ENCODE assay signal across 8 cellular contexts in genomic region chr16:90022209-90023077, GRCh38. TPM values are rescaled to one million over a fixed set of nuclear protein-coding genes. Genes with fewer than 3 reads are reported as not detected.
DNase-seq lines count a peak whose midpoint lies in the region; ATAC-seq and TF ChIP-seq lines count a peak whose summit lies in the region.

No MANE protein-coding gene starts in this region.

- no peaks in the 10 kb centered on the region for H3K9me2 ChIP-seq in OCI-LY7 (ENCODE audit: insufficient read depth, low read length)

- H3K4me3 ChIP-seq in AG10803 (ENCODE audit: low read length) (peak overlapping the region; percentile 78), HUES64 (ENCODE audit: low read length) (peak overlapping the region; percentile 66), OCI-LY7 (ENCODE audit: low read depth, low read length, poor library complexity, severe bottlenecking) (peak overlapping the region; percentile 74), esophagus squamous epithelium (peak overlapping the region; percentile 67 to 89 (median 72))

- no peaks in the 10 kb centered on the region for H3K79me2 ChIP-seq in OCI-LY7 (ENCODE audit: insufficient read depth, low read depth, low read length)

- peak overlapping the region; percentile 82 for H3K9ac ChIP-seq in HUES64 (ENCODE audit: low read depth, low read length)

- POLR2A ChIA-PET in OCI-LY7 (lab: Charles Lee) = interaction anchor here (0.7 kb wide), 1 partner anchor 15 kb away, joined by 3 read pairs; no protein-coding TSS in a partner anchor

- intact Hi-C loops in OCI-LY7 (cut with micrococcal nuclease; ENCODE audit: unreplicated experiment) = no loop called here
- intact Hi-C loops in esophagus squamous epithelium (cut with DNase I) = no loop called here

- peak overlapping the region in 2 of 6 donors; percentile 69 to 86 for H3K27ac Mint-ChIP-seq in naive B cell
- H3K27ac Mint-ChIP-seq in stimulated activated effector memory CD8-positive, alpha-beta T cell treated with anti-CD3 and anti-CD28 coated beads, Interleukin-12 subunit alpha, Interleukin-12 subunit beta, amount 100 ng/mL, for 72 hours = peak overlapping the region; percentile 60

- 12% methylated on average over 57 of the region's 57 CpGs for WGBS in HUES64
- WGBS in esophagus squamous epithelium, 2 donors = 17 to 40% methylated on average over 4 to 9 of the region's 57 CpGs

- CTCF ChIA-PET in OCI-LY7 (lab: Charles Lee; ENCODE audit: unreplicated experiment) = no interaction called here

- peak overlapping the region; percentile 56 for H2AFZ ChIP-seq in OCI-LY7 (ENCODE audit: low read length)

- H3K9me3 ChIP-seq in HUES64 (ENCODE audit: insufficient read depth, low read depth, low read length) = no peaks in the 10 kb centered on the region
- no peaks in the 10 kb centered on the region for H3K9me3 ChIP-seq in OCI-LY7 (ENCODE audit: low read length)
- H3K9me3 ChIP-seq in esophagus squamous epithelium = no peaks in the 10 kb centered on the region

- no TSS peak for BruUV-seq in OCI-LY7 (replicated peaks; lab: Mats Ljungman, UMichigan)

- no peaks in the 10 kb centered on the region for H3K27me3 Mint-ChIP-seq in naive B cell

- H3K4me1 Mint-ChIP-seq in naive B cell = peaks cover 16 to 39% (median 25%) of the 10 kb centered on the region in 3 donors
- H3K4me1 Mint-ChIP-seq in stimulated activated effector memory CD8-positive, alpha-beta T cell treated with anti-CD3 and anti-CD28 coated beads, Interleukin-12 subunit alpha, Interleukin-12 subunit beta, amount 100 ng/mL, for 72 hours = peaks cover 30% of the 10 kb centered on the region

- DNase-seq in AG10803 (ENCODE audit: low read depth) = peak; percentile 80
- DNase-seq in OCI-LY7 (ENCODE audit: low spot score) = peak; percentile 84
- DNase-seq in activated T-cell treated with anti-CD3 and anti-CD28 coated beads, Interleukin-2, amount 50 U/mL, for 48 hours = peak; percentile 88 to 91
- no peak for DNase-seq in esophagus squamous epithelium (lab: John Stamatoyannopoulos, UW)
- peak; percentile 63 for DNase-seq in naive B cell
- peak; percentile 84 to 92 for DNase-seq in stimulated activated effector memory CD8-positive, alpha-beta T cell treated with anti-CD3 and anti-CD28 coated beads, Interleukin-12 subunit alpha, Interleukin-12 subunit beta, amount 100 ng/mL, for 72 hours (ENCODE audit: low spot score in 2 of 2)

- H3K36me3 ChIP-seq in HUES64 (ENCODE audit: insufficient read depth, low read length) = no peaks in the 10 kb centered on the region
- no peaks in the 10 kb centered on the region for H3K36me3 ChIP-seq in OCI-LY7 (ENCODE audit: insufficient read depth, low read length)
- H3K36me3 ChIP-seq in esophagus squamous epithelium = peaks cover 0 to 5% (median 0%) of the 10 kb centered on the region in 3 donors

- H3K4me3 Mint-ChIP-seq in naive B cell = peak overlapping the region; percentile 72 to 92 (median 84)
- peak overlapping the region; percentile 66 for H3K4me3 Mint-ChIP-seq in stimulated activated effector memory CD8-positive, alpha-beta T cell treated with anti-CD3 and anti-CD28 coated beads, Interleukin-12 subunit alpha, Interleukin-12 subunit beta, amount 100 ng/mL, for 72 hours

- peak overlapping the region; percentile 80 for H3K4me2 ChIP-seq in OCI-LY7 (ENCODE audit: low read length)

- peaks cover 33% of the 10 kb centered on the region for H3K4me1 ChIP-seq in HUES64 (ENCODE audit: insufficient read depth, low read length)
- peaks cover 39% of the 10 kb centered on the region for H3K4me1 ChIP-seq in OCI-LY7 (ENCODE audit: insufficient read depth, low read length, poor library complexity, severe bottlenecking)
- H3K4me1 ChIP-seq in esophagus squamous epithelium = peaks cover 26 to 50% (median 26%) of the 10 kb centered on the region in 3 donors

- no peaks in the 10 kb centered on the region for H3K27me3 ChIP-seq in HUES64 (ENCODE audit: insufficient read depth, low read length)
- H3K27me3 ChIP-seq in esophagus squamous epithelium = peaks cover 0 to 9% (median 0%) of the 10 kb centered on the region in 4 donors

- H3K9me3 Mint-ChIP-seq in naive B cell = no peaks in the 10 kb centered on the region
- no peaks in the 10 kb centered on the region for H3K9me3 Mint-ChIP-seq in stimulated activated effector memory CD8-positive, alpha-beta T cell treated with anti-CD3 and anti-CD28 coated beads, Interleukin-12 subunit alpha, Interleukin-12 subunit beta, amount 100 ng/mL, for 72 hours

- TF ChIP-seq CTCF in AG10803 (conservative IDR thresholded peaks at IDR 0.05; ENCODE audit: low read length) (no peak), OCI-LY7 (conservative IDR thresholded peaks at IDR 0.05; ENCODE audit: low read length) (no peak), esophagus squamous epithelium (IDR thresholded peaks at IDR 0.05) (peak in 1 of 6 experiments; percentile 8)

- H3K27ac ChIP-seq in HUES64 (ENCODE audit: low read depth, low read length) (peak overlapping the region; percentile 77), OCI-LY7 (ENCODE audit: low read depth, low read length, poor library complexity, severe bottlenecking) (peak overlapping the region; percentile 39), esophagus squamous epithelium (peak overlapping the region; percentile 64 to 82 (median 75))

- H3K36me3 Mint-ChIP-seq in naive B cell = no peaks in the 10 kb centered on the region
- H3K36me3 Mint-ChIP-seq in stimulated activated effector memory CD8-positive, alpha-beta T cell treated with anti-CD3 and anti-CD28 coated beads, Interleukin-12 subunit alpha, Interleukin-12 subunit beta, amount 100 ng/mL, for 72 hours = no peaks in the 10 kb centered on the region

- TF ChIP-seq POLR2A in GM19099 (IDR thresholded peaks at IDR 0.05; ENCODE audit: extremely low read depth, insufficient read length, low read depth) (peak; percentile 68), esophagus squamous epithelium (IDR thresholded peaks at IDR 0.05) (peak in 1 of 4 donors; percentile 12)

- peak; percentile 58 to 59 for ATAC-seq in naive B cell (ENCODE audit: low read depth in 2 of 2)
- ATAC-seq in stimulated activated effector memory CD8-positive, alpha-beta T cell treated with anti-CD3 and anti-CD28 coated beads, Interleukin-12 subunit alpha, Interleukin-12 subunit beta, amount 100 ng/mL, for 72 hours = peak; percentile 88

- no peaks in the 10 kb centered on the region for H4K20me1 ChIP-seq in OCI-LY7 (ENCODE audit: insufficient read depth, low read length)

RNA-seq across cellular contexts. Expression of gene DBNDD1, which starts 3.2 kb away (rescaled TPM):
- 42.0 TPM for polyA plus RNA-seq in HUES64 (2013, experiment 1 of 2)
- 45.3 TPM for polyA plus RNA-seq in HUES64 (2013, experiment 2 of 2)
- 0.98 and 1.1 TPM in 2 replicates for total RNA-seq in OCI-LY7 (2014; rRNA removed; shearing (Covaris generic))
- total RNA-seq in OCI-LY7 (2022) (0.57 and 0.85 TPM in 2 replicates), esophagus squamous epithelium (10 to 100 TPM in 2 of 4 donors, 1 to 10 TPM in 2; 5.8 to 29.2 (median 12.7) TPM)
- polyA plus RNA-seq in naive B cell (ENCODE audit: low read depth in 6 of 6) = 100 to 1,000 TPM in 2 of 6 donors, 10 to 100 TPM in 4; 48.9 to 149 (median 68.5) TPM

RNA-seq across cellular contexts. Expression of gene PRDM7, which starts 54.7 kb away (rescaled TPM):
- not detected for polyA plus RNA-seq in HUES64 (2013, experiment 1 of 2)
- polyA plus RNA-seq in HUES64 (2013, experiment 2 of 2) = not detected
- not detected in 2 replicates for total RNA-seq in OCI-LY7 (2014; rRNA removed; shearing (Covaris generic))
- total RNA-seq in OCI-LY7 (2022) (not detected in 2 replicates), esophagus squamous epithelium (not detected)
- not detected for polyA plus RNA-seq in naive B cell (ENCODE audit: low read depth in 6 of 6)
